23 cellular contexts compared by ENCODE assay signal in the genomic region with DNA sequence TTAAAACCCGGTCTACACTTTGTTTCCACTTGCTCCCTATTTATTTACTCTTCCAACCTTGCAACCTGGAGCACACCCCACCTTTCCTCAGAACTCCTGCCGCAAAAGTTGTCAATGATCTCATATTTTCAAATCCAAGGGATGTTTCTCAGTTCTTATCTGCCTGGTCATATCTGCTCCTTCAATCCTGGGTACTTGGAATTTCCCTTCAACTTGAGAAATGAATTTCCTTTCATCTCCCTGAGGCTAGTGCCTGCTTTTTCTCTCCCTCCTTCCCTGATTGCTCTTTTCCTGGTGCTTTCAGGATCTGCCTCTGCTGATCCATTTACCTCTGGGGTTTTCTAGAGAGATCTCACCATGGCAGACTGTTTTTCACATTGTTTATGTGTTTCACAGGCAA.
"Had no signal": no experiment of that assay in that cellular context is flagged by ENCODE, and none has a peak within 500 bp of the region (broad histone marks: within the 10 kb centered on the region; RNA-seq: fewer than 3 reads in every experiment).

No MANE protein-coding gene starts in this region.

- DNase-seq: cerebellar nuclear complex; effector CD8-positive, alpha-beta T cell; foreskin melanocyte; left cardiac atrium; left lung; naive thymus-derived CD8-positive, alpha-beta T cell; nephron progenitor cell; nucleus accumbens; ovary; posterior cingulate gyrus; psoas muscle; right cardiac atrium; sigmoid colon; stimulated activated CD4-positive, alpha-beta T cell treated with anti-CD3 and anti-CD28 coated beads, Interleukin-2, amount 100 ng/mL, for 24 hours; stimulated activated CD4-positive, alpha-beta T cell treated with anti-CD3 and anti-CD28 coated beads, Interleukin-4, amount 100 ng/mL, for 4 hours; stimulated activated naive CD8-positive, alpha-beta T cell treated with anti-CD3 and anti-CD28 coated beads, Interleukin-15, Interleukin-2, amounts not matched to agents 100 U/mL and 50 U/mL, for 24 hours; upper lobe of right lung; uterus had no signal

- H3K27ac ChIP-seq: esophagus muscularis mucosa, left lung, ovary, psoas muscle, sigmoid colon, thoracic aorta, tibial nerve, upper lobe of right lung, uterus had no signal

- H3K4me3 Mint-ChIP-seq: dendritic cell treated with granulocyte-macrophage colony-stimulating factor and Interleukin-4, amounts not matched to agents 40 ng/mL and 50 ng/mL, for 4 days; naive thymus-derived CD8-positive, alpha-beta T cell; nephron progenitor cell; stimulated activated memory B cell treated with anti-CD40 and anti-IgM and Interleukin-4, amounts not matched to agents 10 μg/mL and 1 μg/mL and 100 μg/mL, for 72 hours had no signal

- H3K27ac Mint-ChIP-seq: dendritic cell treated with granulocyte-macrophage colony-stimulating factor and Interleukin-4, amounts not matched to agents 40 ng/mL and 50 ng/mL, for 4 days; naive thymus-derived CD8-positive, alpha-beta T cell; nephron progenitor cell; stimulated activated memory B cell treated with anti-CD40 and anti-IgM and Interleukin-4, amounts not matched to agents 10 μg/mL and 1 μg/mL and 100 μg/mL, for 72 hours had no signal

- H3K9me3 ChIP-seq: esophagus muscularis mucosa, left lung, ovary, psoas muscle, sigmoid colon, thoracic aorta, upper lobe of right lung, uterus had no signal

- H3K9me3 Mint-ChIP-seq: dendritic cell treated with granulocyte-macrophage colony-stimulating factor and Interleukin-4, amounts not matched to agents 40 ng/mL and 50 ng/mL, for 4 days had no signal

- H3K4me3 ChIP-seq: esophagus muscularis mucosa, left lung, ovary, psoas muscle, sigmoid colon, thoracic aorta, tibial nerve, upper lobe of right lung, uterus had no signal

- H3K36me3 Mint-ChIP-seq: stimulated activated memory B cell treated with anti-CD40 and anti-IgM and Interleukin-4, amounts not matched to agents 10 μg/mL and 1 μg/mL and 100 μg/mL, for 72 hours had no signal

- H3K36me3 ChIP-seq: esophagus muscularis mucosa, left lung, ovary, sigmoid colon, thoracic aorta, tibial nerve, upper lobe of right lung, uterus had no signal

- H3K27me3 Mint-ChIP-seq: dendritic cell treated with granulocyte-macrophage colony-stimulating factor and Interleukin-4, amounts not matched to agents 40 ng/mL and 50 ng/mL, for 4 days; stimulated activated memory B cell treated with anti-CD40 and anti-IgM and Interleukin-4, amounts not matched to agents 10 μg/mL and 1 μg/mL and 100 μg/mL, for 72 hours had no signal

- H3K4me1 Mint-ChIP-seq: naive thymus-derived CD8-positive, alpha-beta T cell; nephron progenitor cell; stimulated activated memory B cell treated with anti-CD40 and anti-IgM and Interleukin-4, amounts not matched to agents 10 μg/mL and 1 μg/mL and 100 μg/mL, for 72 hours had no signal

- H3K27me3 ChIP-seq: esophagus muscularis mucosa, left lung, ovary, sigmoid colon, tibial nerve, upper lobe of right lung, uterus had no signal

- H3K4me1 ChIP-seq: left lung, tibial nerve, upper lobe of right lung, uterus had no signal
